ENCODE assay signal across 1 cellular context in the genomic region with DNA sequence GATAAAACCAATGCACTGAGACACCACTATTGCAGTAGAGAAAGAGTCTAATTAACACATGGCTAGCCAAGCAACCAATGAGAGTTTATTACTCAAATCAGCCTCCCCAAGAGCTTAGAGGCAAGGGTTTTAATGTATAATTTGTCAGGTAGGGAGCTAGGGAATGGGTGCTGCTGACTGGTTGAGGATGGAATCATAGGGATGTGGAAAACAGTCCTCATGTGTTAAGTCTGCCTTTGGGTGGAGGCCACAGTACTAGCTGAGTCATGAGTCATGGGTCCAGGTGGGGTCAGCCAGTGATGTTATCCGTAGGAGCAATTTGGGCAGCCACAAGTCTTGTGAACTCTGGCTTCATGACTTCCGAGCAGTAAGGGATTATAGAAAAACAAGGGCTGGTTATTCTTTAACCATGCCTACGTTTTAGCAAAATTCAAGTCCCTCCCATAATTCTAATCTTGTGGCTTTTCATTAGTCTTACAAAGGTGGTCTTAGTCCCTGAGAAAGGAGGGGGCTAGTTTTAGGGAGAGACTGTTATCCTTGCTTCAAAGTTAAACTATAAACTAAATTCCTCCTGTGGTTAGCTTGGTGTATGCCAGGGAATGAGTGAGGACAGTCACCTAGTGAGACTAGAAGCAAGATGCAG.
TF ChIP-seq lines count a peak whose summit lies in the region.

No MANE protein-coding gene starts in this region.

TF ChIP-seq in HepG2, 621 proteins besides CTCF, POLR2A, EP300 and RAD21 (continued from another document and continues in another):
- TF ChIP-seq, protein P1, sequence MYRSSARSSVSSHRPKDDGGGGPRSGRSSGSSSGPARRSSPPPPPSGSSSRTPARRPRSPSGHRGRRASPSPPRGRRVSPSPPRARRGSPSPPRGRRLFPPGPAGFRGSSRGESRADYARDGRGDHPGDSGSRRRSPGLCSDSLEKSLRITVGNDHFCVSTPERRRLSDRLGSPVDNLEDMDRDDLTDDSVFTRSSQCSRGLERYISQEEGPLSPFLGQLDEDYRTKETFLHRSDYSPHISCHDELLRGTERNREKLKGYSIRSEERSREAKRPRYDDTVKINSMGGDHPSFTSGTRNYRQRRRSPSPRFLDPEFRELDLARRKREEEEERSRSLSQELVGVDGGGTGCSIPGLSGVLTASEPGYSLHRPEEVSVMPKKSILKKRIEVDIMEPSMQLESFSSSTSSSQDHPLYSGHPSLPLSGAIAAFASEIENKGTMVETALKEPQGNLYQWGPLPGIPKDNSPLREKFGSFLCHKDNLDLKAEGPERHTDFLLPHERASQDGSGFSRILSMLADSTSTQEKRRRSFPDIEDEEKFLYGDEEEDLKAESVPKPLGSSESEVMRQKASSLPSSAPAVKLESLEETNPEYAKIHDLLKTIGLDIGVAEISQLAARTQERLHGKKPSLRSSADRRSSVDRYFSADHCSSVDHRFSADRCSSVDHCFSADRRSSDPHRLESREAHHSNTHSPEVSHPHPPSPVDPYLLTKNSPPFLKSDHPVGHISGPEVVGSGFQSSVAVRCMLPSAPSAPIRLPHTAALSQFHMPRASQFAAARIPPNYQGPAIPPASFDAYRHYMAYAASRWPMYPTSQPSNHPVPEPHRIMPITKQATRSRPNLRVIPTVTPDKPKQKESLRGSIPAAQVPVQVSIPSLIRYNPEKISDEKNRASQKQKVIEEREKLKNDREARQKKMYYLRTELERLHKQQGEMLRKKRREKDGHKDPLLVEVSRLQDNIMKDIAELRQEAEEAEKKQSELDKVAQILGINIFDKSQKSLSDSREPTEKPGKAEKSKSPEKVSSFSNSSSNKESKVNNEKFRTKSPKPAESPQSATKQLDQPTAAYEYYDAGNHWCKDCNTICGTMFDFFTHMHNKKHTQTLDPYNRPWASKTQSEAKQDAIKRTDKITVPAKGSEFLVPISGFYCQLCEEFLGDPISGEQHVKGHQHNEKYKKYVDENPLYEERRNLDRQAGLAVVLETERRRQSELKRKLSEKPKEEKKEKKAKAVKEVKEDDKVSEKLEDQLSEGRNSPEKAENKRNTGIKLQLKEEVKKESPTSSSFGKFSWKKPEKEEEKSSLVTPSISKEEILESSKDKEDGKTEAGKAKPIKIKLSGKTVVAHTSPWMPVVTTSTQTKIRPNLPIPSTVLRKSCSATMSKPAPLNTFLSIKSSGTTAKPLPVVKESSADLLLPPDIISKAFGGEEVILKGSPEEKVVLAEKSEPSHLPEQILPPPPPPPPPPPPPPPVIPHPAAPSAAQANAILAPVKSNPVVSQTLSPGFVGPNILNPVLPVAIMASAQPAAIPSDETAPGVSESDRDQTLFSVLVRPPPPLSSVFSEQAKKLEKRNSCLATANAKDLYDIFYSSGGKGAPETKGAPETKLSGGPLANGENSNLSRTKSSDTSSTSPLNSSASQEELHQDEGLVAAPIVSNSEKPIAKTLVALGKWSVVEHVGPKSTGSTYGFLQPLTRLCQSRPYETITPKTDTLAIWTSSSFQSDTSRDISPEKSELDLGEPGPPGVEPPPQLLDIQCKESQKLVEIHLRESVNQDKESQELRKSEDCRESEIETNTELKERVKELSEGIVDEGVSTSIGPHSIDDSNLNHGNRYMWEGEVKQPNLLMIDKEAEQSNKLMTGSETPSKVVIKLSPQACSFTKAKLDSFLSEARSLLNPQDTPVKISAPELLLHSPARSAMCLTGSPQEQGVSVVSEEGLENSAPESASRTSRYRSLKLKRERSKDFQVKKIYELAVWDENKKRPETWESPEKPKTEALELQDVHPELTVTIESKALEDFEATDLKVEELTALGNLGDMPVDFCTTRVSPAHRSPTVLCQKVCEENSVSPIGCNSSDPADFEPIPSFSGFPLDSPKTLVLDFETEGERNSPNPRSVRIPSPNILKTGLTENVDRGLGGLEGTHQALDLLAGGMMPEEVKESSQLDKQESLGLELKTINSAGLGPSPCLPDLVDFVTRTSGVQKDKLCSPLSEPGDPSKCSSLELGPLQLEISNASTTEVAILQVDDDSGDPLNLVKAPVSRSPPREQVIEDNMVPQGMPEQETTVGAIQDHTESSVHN (CRISPR knock-in tag; IDR thresholded peaks at IDR 0.05): no peak
- TF ChIP-seq ZNF333 (CRISPR knock-in tag; IDR thresholded peaks at IDR 0.05; ENCODE audit: borderline replicate concordance) (no peak), NR2F6 (IDR thresholded peaks at IDR 0.05) (peak; percentile 43; the same call in 1 of the 2 replicates), NR2F6 (CRISPR knock-in tag; IDR thresholded peaks at IDR 0.05) (peak; percentile 74), JDP2 (CRISPR knock-in tag; IDR thresholded peaks at IDR 0.05; ENCODE audit: borderline replicate concordance) (no peak), ZFP36L2 (CRISPR knock-in tag; IDR thresholded peaks at IDR 0.05) (no peak), IKZF4 (CRISPR knock-in tag; IDR thresholded peaks at IDR 0.05; ENCODE audit: borderline replicate concordance, low read depth, not compliant biosample characterization) (no peak), ZNF724P (CRISPR knock-in tag; IDR thresholded peaks at IDR 0.05; ENCODE audit: borderline replicate concordance) (no peak), ZNF768 (CRISPR knock-in tag; IDR thresholded peaks at IDR 0.05) (no peak), ZNF550 (CRISPR knock-in tag; IDR thresholded peaks at IDR 0.05; ENCODE audit: borderline replicate concordance) (no peak), HNRNPL (IDR thresholded peaks at IDR 0.05; ENCODE audit: low read depth, low read length) (no peak), ZNF234 (CRISPR knock-in tag; conservative IDR thresholded peaks at IDR 0.05) (no peak), KDM5B (CRISPR knock-in tag; IDR thresholded peaks at IDR 0.05; ENCODE audit: borderline replicate concordance) (no peak), THYN1 (CRISPR knock-in tag; IDR thresholded peaks at IDR 0.05; ENCODE audit: borderline replicate concordance, low read depth) (no peak), SMC3 (IDR thresholded peaks at IDR 0.05; ENCODE audit: low read length) (no peak), ZNF782 (CRISPR knock-in tag; IDR thresholded peaks at IDR 0.05; ENCODE audit: borderline replicate concordance) (no peak), HMG20B (CRISPR knock-in tag; conservative IDR thresholded peaks at IDR 0.05) (no peak)
- TF ChIP-seq, protein P2, sequence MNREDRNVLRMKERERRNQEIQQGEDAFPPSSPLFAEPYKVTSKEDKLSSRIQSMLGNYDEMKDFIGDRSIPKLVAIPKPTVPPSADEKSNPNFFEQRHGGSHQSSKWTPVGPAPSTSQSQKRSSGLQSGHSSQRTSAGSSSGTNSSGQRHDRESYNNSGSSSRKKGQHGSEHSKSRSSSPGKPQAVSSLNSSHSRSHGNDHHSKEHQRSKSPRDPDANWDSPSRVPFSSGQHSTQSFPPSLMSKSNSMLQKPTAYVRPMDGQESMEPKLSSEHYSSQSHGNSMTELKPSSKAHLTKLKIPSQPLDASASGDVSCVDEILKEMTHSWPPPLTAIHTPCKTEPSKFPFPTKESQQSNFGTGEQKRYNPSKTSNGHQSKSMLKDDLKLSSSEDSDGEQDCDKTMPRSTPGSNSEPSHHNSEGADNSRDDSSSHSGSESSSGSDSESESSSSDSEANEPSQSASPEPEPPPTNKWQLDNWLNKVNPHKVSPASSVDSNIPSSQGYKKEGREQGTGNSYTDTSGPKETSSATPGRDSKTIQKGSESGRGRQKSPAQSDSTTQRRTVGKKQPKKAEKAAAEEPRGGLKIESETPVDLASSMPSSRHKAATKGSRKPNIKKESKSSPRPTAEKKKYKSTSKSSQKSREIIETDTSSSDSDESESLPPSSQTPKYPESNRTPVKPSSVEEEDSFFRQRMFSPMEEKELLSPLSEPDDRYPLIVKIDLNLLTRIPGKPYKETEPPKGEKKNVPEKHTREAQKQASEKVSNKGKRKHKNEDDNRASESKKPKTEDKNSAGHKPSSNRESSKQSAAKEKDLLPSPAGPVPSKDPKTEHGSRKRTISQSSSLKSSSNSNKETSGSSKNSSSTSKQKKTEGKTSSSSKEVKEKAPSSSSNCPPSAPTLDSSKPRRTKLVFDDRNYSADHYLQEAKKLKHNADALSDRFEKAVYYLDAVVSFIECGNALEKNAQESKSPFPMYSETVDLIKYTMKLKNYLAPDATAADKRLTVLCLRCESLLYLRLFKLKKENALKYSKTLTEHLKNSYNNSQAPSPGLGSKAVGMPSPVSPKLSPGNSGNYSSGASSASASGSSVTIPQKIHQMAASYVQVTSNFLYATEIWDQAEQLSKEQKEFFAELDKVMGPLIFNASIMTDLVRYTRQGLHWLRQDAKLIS (CRISPR knock-in tag; IDR thresholded peaks at IDR 0.05): no peak
- TF ChIP-seq, protein P3, sequence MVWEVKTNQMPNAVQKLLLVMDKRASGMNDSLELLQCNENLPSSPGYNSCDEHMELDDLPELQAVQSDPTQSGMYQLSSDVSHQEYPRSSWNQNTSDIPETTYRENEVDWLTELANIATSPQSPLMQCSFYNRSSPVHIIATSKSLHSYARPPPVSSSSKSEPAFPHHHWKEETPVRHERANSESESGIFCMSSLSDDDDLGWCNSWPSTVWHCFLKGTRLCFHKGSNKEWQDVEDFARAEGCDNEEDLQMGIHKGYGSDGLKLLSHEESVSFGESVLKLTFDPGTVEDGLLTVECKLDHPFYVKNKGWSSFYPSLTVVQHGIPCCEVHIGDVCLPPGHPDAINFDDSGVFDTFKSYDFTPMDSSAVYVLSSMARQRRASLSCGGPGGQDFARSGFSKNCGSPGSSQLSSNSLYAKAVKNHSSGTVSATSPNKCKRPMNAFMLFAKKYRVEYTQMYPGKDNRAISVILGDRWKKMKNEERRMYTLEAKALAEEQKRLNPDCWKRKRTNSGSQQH (CRISPR knock-in tag; IDR thresholded peaks at IDR 0.05; ENCODE audit: low read depth): peak; percentile 31; the same call in 1 of the 2 replicates
- TF ChIP-seq, protein P4, sequence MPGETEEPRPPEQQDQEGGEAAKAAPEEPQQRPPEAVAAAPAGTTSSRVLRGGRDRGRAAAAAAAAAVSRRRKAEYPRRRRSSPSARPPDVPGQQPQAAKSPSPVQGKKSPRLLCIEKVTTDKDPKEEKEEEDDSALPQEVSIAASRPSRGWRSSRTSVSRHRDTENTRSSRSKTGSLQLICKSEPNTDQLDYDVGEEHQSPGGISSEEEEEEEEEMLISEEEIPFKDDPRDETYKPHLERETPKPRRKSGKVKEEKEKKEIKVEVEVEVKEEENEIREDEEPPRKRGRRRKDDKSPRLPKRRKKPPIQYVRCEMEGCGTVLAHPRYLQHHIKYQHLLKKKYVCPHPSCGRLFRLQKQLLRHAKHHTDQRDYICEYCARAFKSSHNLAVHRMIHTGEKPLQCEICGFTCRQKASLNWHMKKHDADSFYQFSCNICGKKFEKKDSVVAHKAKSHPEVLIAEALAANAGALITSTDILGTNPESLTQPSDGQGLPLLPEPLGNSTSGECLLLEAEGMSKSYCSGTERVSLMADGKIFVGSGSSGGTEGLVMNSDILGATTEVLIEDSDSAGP (CRISPR knock-in tag; IDR thresholded peaks at IDR 0.05; ENCODE audit: borderline replicate concordance): no peak
- TF ChIP-seq, protein P5, sequence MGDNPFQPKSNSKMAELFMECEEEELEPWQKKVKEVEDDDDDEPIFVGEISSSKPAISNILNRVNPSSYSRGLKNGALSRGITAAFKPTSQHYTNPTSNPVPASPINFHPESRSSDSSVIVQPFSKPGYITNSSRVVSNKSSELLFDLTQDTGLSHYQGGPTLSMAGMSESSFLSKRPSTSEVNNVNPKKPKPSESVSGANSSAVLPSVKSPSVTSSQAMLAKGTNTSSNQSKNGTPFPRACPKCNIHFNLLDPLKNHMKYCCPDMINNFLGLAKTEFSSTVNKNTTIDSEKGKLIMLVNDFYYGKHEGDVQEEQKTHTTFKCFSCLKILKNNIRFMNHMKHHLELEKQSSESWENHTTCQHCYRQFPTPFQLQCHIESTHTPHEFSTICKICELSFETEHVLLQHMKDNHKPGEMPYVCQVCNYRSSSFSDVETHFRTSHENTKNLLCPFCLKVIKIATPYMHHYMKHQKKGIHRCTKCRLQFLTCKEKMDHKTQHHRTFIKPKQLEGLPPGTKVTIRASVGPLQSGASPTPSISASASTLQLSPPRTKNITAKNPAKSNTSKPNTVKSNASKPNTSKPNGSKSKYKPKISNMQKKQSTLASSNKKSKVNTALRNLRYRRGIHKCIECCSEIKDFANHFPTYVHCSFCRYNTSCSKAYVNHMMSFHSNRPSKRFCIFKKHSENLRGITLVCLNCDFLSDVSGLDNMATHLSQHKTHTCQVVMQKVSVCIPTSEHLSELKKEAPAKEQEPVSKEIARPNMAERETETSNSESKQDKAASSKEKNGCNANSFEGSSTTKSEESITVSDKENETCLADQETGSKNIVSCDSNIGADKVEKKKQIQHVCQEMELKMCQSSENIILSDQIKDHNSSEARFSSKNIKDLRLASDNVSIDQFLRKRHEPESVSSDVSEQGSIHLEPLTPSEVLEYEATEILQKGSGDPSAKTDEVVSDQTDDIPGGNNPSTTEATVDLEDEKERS (CRISPR knock-in tag; IDR thresholded peaks at IDR 0.05): no peak
- TF ChIP-seq, protein P6, sequence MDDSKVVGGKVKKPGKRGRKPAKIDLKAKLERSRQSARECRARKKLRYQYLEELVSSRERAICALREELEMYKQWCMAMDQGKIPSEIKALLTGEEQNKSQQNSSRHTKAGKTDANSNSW (CRISPR knock-in tag; IDR thresholded peaks at IDR 0.05; ENCODE audit: borderline replicate concordance): no peak
- TF ChIP-seq, protein P7, sequence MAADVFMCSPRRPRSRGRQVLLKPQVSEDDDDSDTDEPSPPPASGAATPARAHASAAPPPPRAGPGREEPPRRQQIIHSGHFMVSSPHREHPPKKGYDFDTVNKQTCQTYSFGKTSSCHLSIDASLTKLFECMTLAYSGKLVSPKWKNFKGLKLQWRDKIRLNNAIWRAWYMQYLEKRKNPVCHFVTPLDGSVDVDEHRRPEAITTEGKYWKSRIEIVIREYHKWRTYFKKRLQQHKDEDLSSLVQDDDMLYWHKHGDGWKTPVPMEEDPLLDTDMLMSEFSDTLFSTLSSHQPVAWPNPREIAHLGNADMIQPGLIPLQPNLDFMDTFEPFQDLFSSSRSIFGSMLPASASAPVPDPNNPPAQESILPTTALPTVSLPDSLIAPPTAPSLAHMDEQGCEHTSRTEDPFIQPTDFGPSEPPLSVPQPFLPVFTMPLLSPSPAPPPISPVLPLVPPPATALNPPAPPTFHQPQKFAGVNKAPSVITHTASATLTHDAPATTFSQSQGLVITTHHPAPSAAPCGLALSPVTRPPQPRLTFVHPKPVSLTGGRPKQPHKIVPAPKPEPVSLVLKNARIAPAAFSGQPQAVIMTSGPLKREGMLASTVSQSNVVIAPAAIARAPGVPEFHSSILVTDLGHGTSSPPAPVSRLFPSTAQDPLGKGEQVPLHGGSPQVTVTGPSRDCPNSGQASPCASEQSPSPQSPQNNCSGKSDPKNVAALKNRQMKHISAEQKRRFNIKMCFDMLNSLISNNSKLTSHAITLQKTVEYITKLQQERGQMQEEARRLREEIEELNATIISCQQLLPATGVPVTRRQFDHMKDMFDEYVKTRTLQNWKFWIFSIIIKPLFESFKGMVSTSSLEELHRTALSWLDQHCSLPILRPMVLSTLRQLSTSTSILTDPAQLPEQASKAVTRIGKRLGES (CRISPR knock-in tag; IDR thresholded peaks at IDR 0.05; ENCODE audit: borderline replicate concordance): no peak
- TF ChIP-seq, protein P8, sequence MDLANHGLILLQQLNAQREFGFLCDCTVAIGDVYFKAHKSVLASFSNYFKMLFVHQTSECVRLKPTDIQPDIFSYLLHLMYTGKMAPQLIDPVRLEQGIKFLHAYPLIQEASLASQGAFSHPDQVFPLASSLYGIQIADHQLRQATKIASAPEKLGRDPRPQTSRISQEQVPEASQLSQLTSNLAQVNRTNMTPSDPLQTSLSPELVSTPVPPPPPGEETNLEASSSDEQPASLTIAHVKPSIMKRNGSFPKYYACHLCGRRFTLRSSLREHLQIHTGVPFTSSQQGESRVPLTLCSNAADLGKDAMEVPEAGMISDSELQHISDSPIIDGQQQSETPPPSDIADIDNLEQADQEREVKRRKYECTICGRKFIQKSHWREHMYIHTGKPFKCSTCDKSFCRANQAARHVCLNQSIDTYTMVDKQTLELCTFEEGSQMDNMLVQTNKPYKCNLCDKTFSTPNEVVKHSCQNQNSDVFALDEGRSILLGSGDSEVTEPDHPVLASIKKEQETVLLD (CRISPR knock-in tag; IDR thresholded peaks at IDR 0.05; ENCODE audit: low read depth): no peak
